In the genomic region with DNA sequence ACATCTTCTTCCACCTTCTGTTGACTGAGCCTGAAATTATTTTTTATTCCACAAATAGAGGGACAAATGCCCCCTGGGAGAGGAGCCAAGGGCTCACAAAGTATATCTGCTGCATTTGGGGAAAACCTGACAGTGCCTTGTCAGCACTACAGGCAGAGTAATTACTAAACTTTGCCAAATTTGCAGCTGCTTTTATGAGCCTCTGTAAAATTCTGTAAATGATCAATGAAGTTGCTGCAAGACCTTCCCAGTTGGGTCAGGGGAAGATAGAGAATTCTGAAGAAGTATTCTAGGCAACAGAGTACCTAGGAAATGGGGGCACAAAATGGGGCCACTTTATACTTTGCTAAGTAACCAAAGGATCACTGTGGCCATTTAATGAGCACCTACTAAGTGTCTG, we compare ENCODE assay signal across 12 cellular contexts. TPM values are rescaled to one million over a fixed set of nuclear protein-coding genes. Genes with fewer than 3 reads are reported as not detected.
"Had no signal": no experiment of that assay in that cellular context is flagged by ENCODE, and none has a peak within 500 bp of the region (broad histone marks: within the 10 kb centered on the region; RNA-seq: fewer than 3 reads in every experiment).

No MANE protein-coding gene starts in this region.

- H3K36me3 ChIP-seq: HAP-1 had no signal

- H3K27ac ChIP-seq: GM23248, HL-60 had no signal

- H3K9me3 ChIP-seq: HAP-1 had no signal

- H3K4me1 ChIP-seq: HAP-1 had no signal

- ATAC-seq: HCT116, HepG2, K562 had no signal

- H3K4me3 ChIP-seq: GM23248, HAP-1, K562 had no signal

- DNase-seq: GM23248, GOT3, H7, HFFc6, IMR-90 had no signal

RNA-seq across cellular contexts. Expression of a gene that starts 10.5 kb away (rescaled TPM):
- total RNA-seq: GM23248, H4, H7, HepG2, HFFc6, HT1080, IMR-90, K562 had no signal
